ENCODE assay signal across 8 cellular contexts in the genomic region with DNA sequence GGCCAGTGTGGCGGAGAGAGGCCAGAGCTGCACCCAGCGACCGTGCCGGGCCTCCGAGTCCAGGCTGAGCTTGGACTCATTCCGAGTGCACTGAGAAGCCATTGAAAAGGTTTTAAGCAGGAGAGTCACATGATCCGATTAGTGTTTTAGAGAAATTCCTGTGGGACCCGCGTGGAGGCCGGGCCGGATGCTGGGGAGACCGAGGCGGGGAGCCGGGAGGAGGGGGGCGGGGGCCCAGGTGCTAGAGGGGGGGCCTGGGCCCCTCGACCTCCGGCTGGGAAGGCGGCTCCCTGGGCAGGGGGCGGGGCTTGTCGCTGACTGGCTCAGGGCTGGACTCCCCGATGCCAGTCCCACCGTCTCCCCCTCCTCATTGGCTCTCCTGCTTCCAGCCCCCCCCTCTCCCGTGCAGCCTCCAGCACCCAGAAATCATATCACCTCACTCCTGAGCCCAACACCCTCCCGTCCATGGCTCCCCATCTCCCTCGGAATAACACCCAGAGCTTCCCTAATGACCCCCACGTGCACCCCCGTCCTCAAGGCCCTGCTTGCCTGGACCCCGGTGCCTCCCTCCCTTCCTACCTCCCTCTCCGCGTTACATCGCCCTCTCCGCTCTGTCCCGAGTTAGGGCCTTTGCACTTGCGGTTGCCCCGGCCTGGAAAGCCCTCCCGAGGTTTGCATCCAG. TPM values are rescaled to one million over a fixed set of nuclear protein-coding genes. Genes with fewer than 3 reads are reported as not detected.
DNase-seq lines count a peak whose midpoint lies in the region; ATAC-seq and TF ChIP-seq lines count a peak whose summit lies in the region.

No MANE protein-coding gene starts in this region.

- H3K27me3 ChIP-seq in CD4-positive, CD25-positive, alpha-beta regulatory T cell (ENCODE audit: control insufficient read depth, insufficient read depth, low read length): no peaks in the 10 kb centered on the region

- H3K27ac ChIP-seq in CD4-positive, CD25-positive, alpha-beta regulatory T cell (ENCODE audit: insufficient read depth, low read length, poor library complexity, severe bottlenecking): no peak overlapping the region

- H3K9me3 ChIP-seq in CD4-positive, CD25-positive, alpha-beta regulatory T cell (ENCODE audit: control insufficient read depth in 2 of 2, low read length in 2 of 2): no peaks in the 10 kb centered on the region
- H3K9me3 ChIP-seq in T-helper 17 cell (ENCODE audit: control insufficient read depth, low read length, poor library complexity, severe bottlenecking): no peaks in the 10 kb centered on the region

- TF ChIP-seq RAD21 in Ishikawa (IDR thresholded peaks at IDR 0.05; ENCODE audit: low read depth): no peak

- intact Hi-C loops in dendritic cell treated with granulocyte-macrophage colony-stimulating factor and Interleukin-4, amounts not matched to agents 40 ng/mL and 50 ng/mL, for 4 days (cut with micrococcal nuclease): no loop called here

- no peaks in the 10 kb centered on the region for H3K9me3 Mint-ChIP-seq in CD4-positive, CD25-positive, alpha-beta regulatory T cell
- no peaks in the 10 kb centered on the region for H3K9me3 Mint-ChIP-seq in dendritic cell treated with granulocyte-macrophage colony-stimulating factor and Interleukin-4, amounts not matched to agents 40 ng/mL and 50 ng/mL, for 4 days

- peak in 1 of 3 donors; percentile 40 for DNase-seq in CD4-positive, CD25-positive, alpha-beta regulatory T cell
- DNase-seq in T-helper 17 cell (peak in 2 of 3 donors; percentile 40 to 44), left lobe of liver (ENCODE audit: low spot score) (no peak), CD1c-positive myeloid dendritic cell (ENCODE audit: extremely low spot score) (no peak)
- peak in 2 of 3 experiments; percentile 41 to 59 for DNase-seq in stimulated activated CD4-positive, alpha-beta T cell treated with anti-CD3 and anti-CD28 coated beads, TNF-alpha, amount 100 ng/mL, for 24 hours (ENCODE audit: low read depth in 3 of 3)

- H3K4me3 ChIP-seq in CD4-positive, CD25-positive, alpha-beta regulatory T cell (ENCODE audit: low read depth, low read length): no peak overlapping the region

- H3K36me3 ChIP-seq in CD4-positive, CD25-positive, alpha-beta regulatory T cell (ENCODE audit: control insufficient read depth, insufficient read depth, low read length): no peaks in the 10 kb centered on the region

- H3K4me1 ChIP-seq in CD4-positive, CD25-positive, alpha-beta regulatory T cell (ENCODE audit: control insufficient read depth, insufficient read depth, low read length, poor library complexity, severe bottlenecking): peaks cover 32% of the 10 kb centered on the region

- TF ChIP-seq EP300 in Ishikawa (IDR thresholded peaks at IDR 0.05; ENCODE audit: borderline replicate concordance): no peak

- peak overlapping the region in 2 of 3 donors; percentile 67 to 86 for H3K27ac Mint-ChIP-seq in CD4-positive, CD25-positive, alpha-beta regulatory T cell
- peak overlapping the region; percentile 72 for H3K27ac Mint-ChIP-seq in T-helper 17 cell
- H3K27ac Mint-ChIP-seq in dendritic cell treated with granulocyte-macrophage colony-stimulating factor and Interleukin-4, amounts not matched to agents 40 ng/mL and 50 ng/mL, for 4 days: no peak overlapping the region

- H3K36me3 Mint-ChIP-seq in CD4-positive, CD25-positive, alpha-beta regulatory T cell: no peaks in the 10 kb centered on the region
- H3K36me3 Mint-ChIP-seq in T-helper 17 cell (ENCODE audit: low read depth): no peaks in the 10 kb centered on the region
- H3K36me3 Mint-ChIP-seq in dendritic cell treated with granulocyte-macrophage colony-stimulating factor and Interleukin-4, amounts not matched to agents 40 ng/mL and 50 ng/mL, for 4 days (ENCODE audit: low read depth): no peaks in the 10 kb centered on the region

- peaks cover 11 to 38% (median 19%) of the 10 kb centered on the region in 4 donors for H3K4me1 Mint-ChIP-seq in CD4-positive, CD25-positive, alpha-beta regulatory T cell
- H3K4me1 Mint-ChIP-seq in T-helper 17 cell: peaks cover 34% of the 10 kb centered on the region
- H3K4me1 Mint-ChIP-seq in dendritic cell treated with granulocyte-macrophage colony-stimulating factor and Interleukin-4, amounts not matched to agents 40 ng/mL and 50 ng/mL, for 4 days (ENCODE audit: low read depth): peaks cover 30% of the 10 kb centered on the region

- no peak for ATAC-seq in CD4-positive, CD25-positive, alpha-beta regulatory T cell (ENCODE audit: low read depth in 2 of 2)
- ATAC-seq in T-helper 17 cell: no peak
- peak; percentile 27 for ATAC-seq in left lobe of liver
- ATAC-seq in HG03469 (IDR thresholded peaks at IDR 0.05; ENCODE audit: unreplicated experiment): no peak

- H3K4me3 Mint-ChIP-seq in CD4-positive, CD25-positive, alpha-beta regulatory T cell: peak overlapping the region in 3 of 4 donors; percentile 46 to 84 (median 67)
- H3K4me3 Mint-ChIP-seq in T-helper 17 cell: peak overlapping the region; percentile 90
- H3K4me3 Mint-ChIP-seq in dendritic cell treated with granulocyte-macrophage colony-stimulating factor and Interleukin-4, amounts not matched to agents 40 ng/mL and 50 ng/mL, for 4 days: peak overlapping the region; percentile 28

- peaks cover 20% of the 10 kb centered on the region for H3K27me3 Mint-ChIP-seq in CD4-positive, CD25-positive, alpha-beta regulatory T cell
- H3K27me3 Mint-ChIP-seq in T-helper 17 cell: no peaks in the 10 kb centered on the region
- peaks cover 36% of the 10 kb centered on the region for H3K27me3 Mint-ChIP-seq in dendritic cell treated with granulocyte-macrophage colony-stimulating factor and Interleukin-4, amounts not matched to agents 40 ng/mL and 50 ng/mL, for 4 days

TF ChIP-seq in Ishikawa, 13 proteins besides CTCF, POLR2A, EP300 and RAD21 (continues in another document):
- TF ChIP-seq TCF12 (IDR thresholded peaks at IDR 0.05; ENCODE audit: low read depth) (no peak), ZBTB7A (IDR thresholded peaks at IDR 0.05; ENCODE audit: low read depth) (no peak), YY1 (IDR thresholded peaks at IDR 0.05; ENCODE audit: low read depth) (0 out of 2 replicates have a peak, but pooled peaks have one; percentile 32), CEBPB (IDR thresholded peaks at IDR 0.05) (no peak), EGR1 (IDR thresholded peaks at IDR 0.05) (no peak), FOXM1 (IDR thresholded peaks at IDR 0.05; ENCODE audit: borderline replicate concordance, low read depth) (no peak), CREB1 (IDR thresholded peaks at IDR 0.05; ENCODE audit: low read depth) (no peak), TEAD4 (IDR thresholded peaks at IDR 0.05) (no peak)
- TF ChIP-seq, protein P1, sequence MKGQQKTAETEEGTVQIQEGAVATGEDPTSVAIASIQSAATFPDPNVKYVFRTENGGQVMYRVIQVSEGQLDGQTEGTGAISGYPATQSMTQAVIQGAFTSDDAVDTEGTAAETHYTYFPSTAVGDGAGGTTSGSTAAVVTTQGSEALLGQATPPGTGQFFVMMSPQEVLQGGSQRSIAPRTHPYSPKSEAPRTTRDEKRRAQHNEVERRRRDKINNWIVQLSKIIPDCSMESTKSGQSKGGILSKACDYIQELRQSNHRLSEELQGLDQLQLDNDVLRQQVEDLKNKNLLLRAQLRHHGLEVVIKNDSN (IDR thresholded peaks at IDR 0.05): peak; percentile 86
- TF ChIP-seq, protein P2, sequence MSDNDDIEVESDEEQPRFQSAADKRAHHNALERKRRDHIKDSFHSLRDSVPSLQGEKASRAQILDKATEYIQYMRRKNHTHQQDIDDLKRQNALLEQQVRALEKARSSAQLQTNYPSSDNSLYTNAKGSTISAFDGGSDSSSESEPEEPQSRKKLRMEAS (IDR thresholded peaks at IDR 0.05): no peak
- TF ChIP-seq, protein P3, sequence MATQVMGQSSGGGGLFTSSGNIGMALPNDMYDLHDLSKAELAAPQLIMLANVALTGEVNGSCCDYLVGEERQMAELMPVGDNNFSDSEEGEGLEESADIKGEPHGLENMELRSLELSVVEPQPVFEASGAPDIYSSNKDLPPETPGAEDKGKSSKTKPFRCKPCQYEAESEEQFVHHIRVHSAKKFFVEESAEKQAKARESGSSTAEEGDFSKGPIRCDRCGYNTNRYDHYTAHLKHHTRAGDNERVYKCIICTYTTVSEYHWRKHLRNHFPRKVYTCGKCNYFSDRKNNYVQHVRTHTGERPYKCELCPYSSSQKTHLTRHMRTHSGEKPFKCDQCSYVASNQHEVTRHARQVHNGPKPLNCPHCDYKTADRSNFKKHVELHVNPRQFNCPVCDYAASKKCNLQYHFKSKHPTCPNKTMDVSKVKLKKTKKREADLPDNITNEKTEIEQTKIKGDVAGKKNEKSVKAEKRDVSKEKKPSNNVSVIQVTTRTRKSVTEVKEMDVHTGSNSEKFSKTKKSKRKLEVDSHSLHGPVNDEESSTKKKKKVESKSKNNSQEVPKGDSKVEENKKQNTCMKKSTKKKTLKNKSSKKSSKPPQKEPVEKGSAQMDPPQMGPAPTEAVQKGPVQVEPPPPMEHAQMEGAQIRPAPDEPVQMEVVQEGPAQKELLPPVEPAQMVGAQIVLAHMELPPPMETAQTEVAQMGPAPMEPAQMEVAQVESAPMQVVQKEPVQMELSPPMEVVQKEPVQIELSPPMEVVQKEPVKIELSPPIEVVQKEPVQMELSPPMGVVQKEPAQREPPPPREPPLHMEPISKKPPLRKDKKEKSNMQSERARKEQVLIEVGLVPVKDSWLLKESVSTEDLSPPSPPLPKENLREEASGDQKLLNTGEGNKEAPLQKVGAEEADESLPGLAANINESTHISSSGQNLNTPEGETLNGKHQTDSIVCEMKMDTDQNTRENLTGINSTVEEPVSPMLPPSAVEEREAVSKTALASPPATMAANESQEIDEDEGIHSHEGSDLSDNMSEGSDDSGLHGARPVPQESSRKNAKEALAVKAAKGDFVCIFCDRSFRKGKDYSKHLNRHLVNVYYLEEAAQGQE (IDR thresholded peaks at IDR 0.05; ENCODE audit: low read depth): no peak

RNA-seq across cellular contexts. Expression of a gene that starts 5.2 kb away (rescaled TPM):
- 4.2 TPM for total RNA-seq in CD4-positive, CD25-positive, alpha-beta regulatory T cell
- polyA plus RNA-seq in CD4-positive, CD25-positive, alpha-beta regulatory T cell: under 1 TPM in 3 of 4 donors, not detected in 1; 0.13 to 0.24 (median 0.14) TPM
- total RNA-seq in T-helper 17 cell: 1 to 10 TPM; 5.9 to 6.2 TPM
- 4.5 TPM for total RNA-seq in left lobe of liver

RNA-seq across cellular contexts. Expression of a gene that starts 13.5 kb away (rescaled TPM):
- 13.0 TPM for total RNA-seq in CD4-positive, CD25-positive, alpha-beta regulatory T cell
- polyA plus RNA-seq in CD4-positive, CD25-positive, alpha-beta regulatory T cell: 1 to 10 TPM; 1.3 to 3.5 (median 1.5) TPM
- total RNA-seq in T-helper 17 cell (10 to 100 TPM in 1 of 2 donors, 1 to 10 TPM in 1; 9.2 to 10.7 TPM), left lobe of liver (6.7 TPM)

RNA-seq across cellular contexts. Expression of a gene that starts 14.3 kb away (rescaled TPM):
- 13.7 TPM for total RNA-seq in CD4-positive, CD25-positive, alpha-beta regulatory T cell
- polyA plus RNA-seq in CD4-positive, CD25-positive, alpha-beta regulatory T cell: 10 to 100 TPM; 38.5 to 53.7 (median 44.5) TPM
- total RNA-seq in T-helper 17 cell: 10 to 100 TPM; 16.6 to 17.0 TPM
- total RNA-seq in left lobe of liver: 13.2 TPM

RNA-seq across cellular contexts. Expression of a gene that starts 19.6 kb away (rescaled TPM):
- total RNA-seq in CD4-positive, CD25-positive, alpha-beta regulatory T cell: 12.8 TPM
- polyA plus RNA-seq in CD4-positive, CD25-positive, alpha-beta regulatory T cell: under 1 TPM; 0.05 to 0.13 (median 0.10) TPM
- total RNA-seq in T-helper 17 cell (10 to 100 TPM; 12.6 to 12.8 TPM), left lobe of liver (8.1 TPM)

RNA-seq across cellular contexts. Expression of a gene that starts 38.6 kb away (rescaled TPM):
- 11.1 TPM for total RNA-seq in CD4-positive, CD25-positive, alpha-beta regulatory T cell
- 1 to 10 TPM; 1.0 to 2.4 (median 1.6) TPM for polyA plus RNA-seq in CD4-positive, CD25-positive, alpha-beta regulatory T cell
- total RNA-seq in T-helper 17 cell (10 to 100 TPM; 11.3 to 13.8 TPM), left lobe of liver (5.3 TPM)

Comparison
In these comparisons a context has a peak if more than half of its experiments do, and no peak if none do; other contexts are left out.
1. DNase-seq: peak in T-helper 17 cell (2 of 3) and stimulated activated CD4-positive, alpha-beta T cell treated with anti-CD3 and anti-CD28 coated beads, TNF-alpha, amount 100 ng/mL, for 24 hours (2 of 3); none in left lobe of liver (single experiment) and CD1c-positive myeloid dendritic cell (single experiment).
2. H3K4me3 Mint-ChIP-seq: peak in every context shown above with its lines; median percentile 90 in T-helper 17 cell; 67 in CD4-positive, CD25-positive, alpha-beta regulatory T cell; 28 in dendritic cell treated with granulocyte-macrophage colony-stimulating factor and Interleukin-4, amounts not matched to agents 40 ng/mL and 50 ng/mL, for 4 days.